Comparison of ENCODE assay signal across 8 cellular contexts in genomic region chr12:121793836-121794531, GRCh38. TPM values are rescaled to one million over a fixed set of nuclear protein-coding genes. Genes with fewer than 3 reads are reported as not detected.
DNase-seq lines count a peak whose midpoint lies in the region; ATAC-seq and TF ChIP-seq lines count a peak whose summit lies in the region.

No MANE protein-coding gene starts in this region.

- H3K4me1 ChIP-seq in Caco-2, result peaks cover 59% of the 10 kb centered on the region
- peaks cover 59% of the 10 kb centered on the region for H3K4me1 ChIP-seq in OCI-LY7 (ENCODE audit: insufficient read depth, low read length, poor library complexity, severe bottlenecking)
- peaks cover 2 to 36% of the 10 kb centered on the region in 2 donors for H3K4me1 ChIP-seq in esophagus (ENCODE audit: control insufficient read depth in 2 of 2, insufficient read depth in 2 of 2, low read length in 1 of 2)
- peaks cover 34 to 54% of the 10 kb centered on the region in 2 donors for H3K4me1 ChIP-seq in muscle layer of duodenum (ENCODE audit: control insufficient read depth in 1 of 2, insufficient read depth in 2 of 2, low read length in 2 of 2)

- H4K20me1 ChIP-seq in OCI-LY7 (ENCODE audit: insufficient read depth, low read length), result no peaks in the 10 kb centered on the region

- H3K27me3 ChIP-seq in Caco-2 (replicated peaks; ENCODE audit: control insufficient read depth, insufficient read depth, low read length) (no peaks in the 10 kb centered on the region), esophagus (ENCODE audit: control insufficient read depth in 1 of 2, insufficient read depth in 2 of 2, low read length in 2 of 2) (no peaks in the 10 kb centered on the region), muscle layer of duodenum (ENCODE audit: low read depth, low read length) (no peaks in the 10 kb centered on the region)

- BruUV-seq in Caco-2 (replicated peaks; lab: Mats Ljungman, UMichigan), result no TSS peak
- no TSS peak for BruUV-seq in OCI-LY7 (replicated peaks; lab: Mats Ljungman, UMichigan)

- intact Hi-C loops in Caco-2 (cut with micrococcal nuclease; ENCODE audit: unreplicated experiment), result loop anchor here (1.0 to 5.0 kb wide), 6 partner anchors 18 to 212 kb away; partner anchors contain the start of genes KDM2B and PSMD9
- intact Hi-C loops in OCI-LY7 (cut with micrococcal nuclease; ENCODE audit: unreplicated experiment), result loop anchor here (1.0 to 5.0 kb wide), 5 partner anchors 18 to 257 kb away; partner anchors contain the start of genes PSMD9 and TMEM120B

- DNase-seq in Caco-2 (peak; percentile 91 to 96), HT1080 (ENCODE audit: low read depth) (peak; percentile 96), OCI-LY7 (ENCODE audit: low spot score) (peak; percentile 96), activated T-cell treated with anti-CD3 and anti-CD28 coated beads for 48 hours (ENCODE audit: low read depth) (peak; percentile 98)
- peak; percentile 88 to 93 for DNase-seq in stimulated activated CD8-positive, alpha-beta memory T cell treated with anti-CD3 and anti-CD28 coated beads, Interleukin-7, amount 100 ng/mL, for 48 hours (ENCODE audit: extremely low read depth in 1 of 2, low read depth in 1 of 2)

- H3K36me3 ChIP-seq in Caco-2 (ENCODE audit: control insufficient read depth, insufficient read depth, low read length), result no peaks in the 10 kb centered on the region; the same call in none of the 2 replicates
- H3K36me3 ChIP-seq in OCI-LY7 (ENCODE audit: insufficient read depth, low read length), result peaks cover 7% of the 10 kb centered on the region; the same call in 1 of the 2 replicates
- peaks cover 0 to 10% of the 10 kb centered on the region in 2 donors for H3K36me3 ChIP-seq in esophagus (ENCODE audit: control insufficient read depth in 2 of 2, insufficient read depth in 2 of 2, low read length in 1 of 2)
- H3K36me3 ChIP-seq in muscle layer of duodenum (ENCODE audit: control insufficient read depth in 1 of 2, insufficient read depth in 2 of 2, low read length in 2 of 2), result no peaks in the 10 kb centered on the region

- H3K9me3 Mint-ChIP-seq in Caco-2 (ENCODE audit: unreplicated experiment), result no peaks in the 10 kb centered on the region

- H3K9me3 ChIP-seq in Caco-2, result no peaks in the 10 kb centered on the region
- H3K9me3 ChIP-seq in OCI-LY7 (ENCODE audit: low read length), result no peaks in the 10 kb centered on the region
- no peaks in the 10 kb centered on the region for H3K9me3 ChIP-seq in esophagus (ENCODE audit: control insufficient read depth in 2 of 2, insufficient read depth in 1 of 2, low read depth in 1 of 2, low read length in 1 of 2)
- no peaks in the 10 kb centered on the region for H3K9me3 ChIP-seq in muscle layer of duodenum (ENCODE audit: control insufficient read depth in 1 of 2, low read length in 2 of 2)

- no peaks in the 10 kb centered on the region for H3K27me3 Mint-ChIP-seq in Caco-2 (ENCODE audit: insufficient read depth, unreplicated experiment)

- peaks cover 68% of the 10 kb centered on the region for H3K36me3 Mint-ChIP-seq in Caco-2 (ENCODE audit: insufficient read depth, unreplicated experiment)

- peak overlapping the region; percentile 96 for H3K27ac Mint-ChIP-seq in Caco-2 (ENCODE audit: unreplicated experiment)

- CTCF ChIA-PET in Caco-2 (lab: Charles Lee) (interaction anchor here (0.5 to 6.6 kb wide), 35 partner anchors 9 to 337 kb away, joined by 3 to 145 read pairs (median 7); partner anchors contain the start of genes PSMD9, SETD1B and TMEM120B), OCI-LY7 (lab: Charles Lee; ENCODE audit: unreplicated experiment) (interaction anchor here (0.5 to 2.6 kb wide), 24 partner anchors 8 to 1797 kb away, joined by 3 to 13 read pairs (median 4); no protein-coding TSS in a partner anchor)

- ATAC-seq in GM21360 (IDR thresholded peaks at IDR 0.05; ENCODE audit: unreplicated experiment), result peak; percentile 42

- 1% methylated on average over 56 to 59 of the region's 59 CpGs for WGBS in esophagus, 2 donors

- no peaks in the 10 kb centered on the region for H3K9me2 ChIP-seq in OCI-LY7 (ENCODE audit: insufficient read depth, low read length)

- POLR2A ChIA-PET in Caco-2 (lab: Charles Lee) (interaction anchor here (0.5 to 1.9 kb wide), 8 partner anchors 9 to 118 kb away, joined by 3 to 17 read pairs (median 4); no protein-coding TSS in a partner anchor), OCI-LY7 (lab: Charles Lee) (interaction anchor here (0.9 to 2.9 kb wide), 9 partner anchors 9 to 230 kb away, joined by 4 to 10 read pairs (median 6); no protein-coding TSS in a partner anchor)

- peak overlapping the region; percentile 74 for H3K4me3 Mint-ChIP-seq in Caco-2 (ENCODE audit: unreplicated experiment)

- peak overlapping the region; percentile 63 for H3K27ac ChIP-seq in OCI-LY7 (ENCODE audit: low read depth, low read length, poor library complexity, severe bottlenecking)
- peak overlapping the region; percentile 84 to 86 for H3K27ac ChIP-seq in esophagus (ENCODE audit: low read depth in 2 of 2, low read length in 1 of 2)
- H3K27ac ChIP-seq in muscle layer of duodenum (ENCODE audit: low read length), result peak overlapping the region; percentile 86

- no peaks in the 10 kb centered on the region for H3K79me2 ChIP-seq in OCI-LY7 (ENCODE audit: insufficient read depth, low read depth, low read length)

- TF ChIP-seq CTCF in Caco-2 (IDR thresholded peaks at IDR 0.05; ENCODE audit: insufficient read depth in 1 of 2, low read depth in 1 of 2, low read length in 1 of 2, severe bottlenecking in 1 of 2, unreplicated experiment in 1 of 2), result peak; percentile 96 to 100
- TF ChIP-seq CTCF in OCI-LY7 (conservative IDR thresholded peaks at IDR 0.05; ENCODE audit: low read length), result peak; percentile 99

- peak overlapping the region; percentile 80 for H3K4me2 ChIP-seq in OCI-LY7 (ENCODE audit: low read length)

- H2AFZ ChIP-seq in OCI-LY7 (ENCODE audit: low read length), result peak overlapping the region; percentile 49

- H3K4me3 ChIP-seq in Caco-2 (ENCODE audit: low read depth, low read length) (peak overlapping the region; percentile 82), OCI-LY7 (ENCODE audit: low read depth, low read length, poor library complexity, severe bottlenecking) (peak overlapping the region; percentile 76), esophagus (ENCODE audit: low read depth in 1 of 2, low read length in 2 of 2) (peak overlapping the region; percentile 48 to 49), muscle layer of duodenum (ENCODE audit: low read depth in 1 of 2, low read length in 2 of 2) (peak overlapping the region; percentile 53 to 71)

- peaks cover 33% of the 10 kb centered on the region for H3K4me1 Mint-ChIP-seq in Caco-2 (ENCODE audit: low read depth, unreplicated experiment)

RNA-seq across cellular contexts. Expression of gene RHOF, which starts 0.5 kb away (rescaled TPM):
- total RNA-seq in Caco-2 (2022), result 33.8 and 36.7 TPM in 2 replicates
- total RNA-seq in HT1080 (2014; rRNA removed; shearing (Covaris generic)), result 31.4 and 39.9 TPM in 2 replicates
- polyA plus RNA-seq in HT1080 (2015; cell fraction: cytosol; rRNA removed), result 45.1 and 53.0 TPM in 2 replicates
- 29.1 and 33.7 TPM in 2 replicates for polyA plus RNA-seq in HT1080 (2015; cell fraction: nucleus; rRNA removed)
- 23.5 and 29.2 TPM in 2 replicates for total RNA-seq in OCI-LY7 (2014; rRNA removed; shearing (Covaris generic))
- 45.7 and 53.7 TPM in 2 replicates for total RNA-seq in OCI-LY7 (2022)
- 1 to 10 TPM; 5.8 to 6.4 TPM for polyA plus RNA-seq in esophagus

RNA-seq across cellular contexts. Expression of gene SETD1B, which starts 9.8 kb away (rescaled TPM):
- total RNA-seq in Caco-2 (2022) (16.8 and 17.6 TPM in 2 replicates), OCI-LY7 (2022) (22.5 and 24.3 TPM in 2 replicates)
- 2.8 and 5.0 TPM in 2 replicates for total RNA-seq in HT1080 (2014; rRNA removed; shearing (Covaris generic))
- 5.2 and 5.4 TPM in 2 replicates for polyA plus RNA-seq in HT1080 (2015; cell fraction: cytosol; rRNA removed)
- polyA plus RNA-seq in HT1080 (2015; cell fraction: nucleus; rRNA removed), result 11.5 and 12.0 TPM in 2 replicates
- 3.3 and 4.7 TPM in 2 replicates for total RNA-seq in OCI-LY7 (2014; rRNA removed; shearing (Covaris generic))
- polyA plus RNA-seq in esophagus, result 10 to 100 TPM in 1 of 2 donors, 1 to 10 TPM in 1; 7.7 to 12.8 TPM

Comparison
In these comparisons a context has a peak if more than half of its experiments do, and no peak if none do; other contexts are left out.
1. Peak in every context shown above with its lines: DNase-seq, ATAC-seq, H3K4me3 ChIP-seq and H3K27ac ChIP-seq.